In genomic region chr18:26332991-26333390, GRCh38 we compare ENCODE assay signal across 34 cellular contexts.
"Had no signal": no experiment of that assay in that cellular context is flagged by ENCODE, and none has a peak within 500 bp of the region (broad histone marks: within the 10 kb centered on the region; RNA-seq: fewer than 3 reads in every experiment).

No MANE protein-coding gene starts in this region.

- DNase-seq: Karpas-422, Kasumi-1, MG63, MM.1S, MV-4-11, NCI-H1048, NCI-H1092, NCI-H1092 treated with DMSO at 0.1 percent for 48 hours, NCI-H1105, NCI-H1105 treated with DMSO at 0.1 percent for 48 hours, NCI-H1417, NCI-H1417 treated with DMSO at 0.1 percent for 48 hours, NCI-H1436, NCI-H1436 treated with DMSO at 0.1 percent for 48 hours, NCI-H146, NCI-H1694, NCI-H1694 treated with DMSO at 0.1 percent for 48 hours, NCI-H187, NCI-H187 treated with DMSO at 0.1 percent for 48 hours, NCI-H1930, NCI-H2029, NCI-H2029 treated with DMSO at 0.1 percent for 48 hours, NCI-H2081, NCI-H2081 treated with DMSO at 0.1 percent for 48 hours, NCI-H2107, NCI-H2171, NCI-H2171 treated with DMSO at 0.1 percent for 48 hours, NCI-H2227 treated with DMSO at 0.1 percent for 48 hours, NCI-H226, NCI-H345, NCI-H446, NCI-H446 treated with DMSO at 0.1 percent for 48 hours, NCI-H510A, NCI-H510A treated with DMSO at 0.1 percent for 48 hours had no signal
